Comparison of ENCODE assay signal across 8 cellular contexts in genomic region chr6:41723178-41723935, GRCh38. TPM values are rescaled to one million over a fixed set of nuclear protein-coding genes. Genes with fewer than 3 reads are reported as not detected.
DNase-seq lines count a peak whose midpoint lies in the region; ATAC-seq, FAIRE-seq and TF ChIP-seq lines count a peak whose summit lies in the region.

No MANE protein-coding gene starts in this region.

- no CpG with 5 or more reads among the region's 23 CpGs for whole genome bisulfite sequencing in trophoblast cell (ENCODE audit: extremely low coverage, insufficient coverage, insufficient read length)

- H3K27ac ChIP-seq in trophoblast cell (ENCODE audit: low read depth, low read length) = peak overlapping the region; percentile 22

- peak overlapping the region; percentile 46 for H4K91ac ChIP-seq in trophoblast cell (ENCODE audit: low read depth, low read length)

- peak overlapping the region; percentile 8 for H2AK5ac ChIP-seq in trophoblast cell (ENCODE audit: low read length)

- H2BK120ac ChIP-seq in trophoblast cell (ENCODE audit: insufficient read depth, low read length, poor library complexity) = peak overlapping the region; percentile 57

- H4K8ac ChIP-seq in trophoblast cell (ENCODE audit: low read depth, low read length) = peak overlapping the region; percentile 49

- no peaks in the 10 kb centered on the region for H3K36me3 ChIP-seq in trophoblast cell (ENCODE audit: control insufficient read depth in 1 of 2, insufficient read depth in 2 of 2, low read length in 2 of 2)

- peaks cover 28 to 30% of the 10 kb centered on the region in 2 experiments for H3K4me1 ChIP-seq in trophoblast cell (ENCODE audit: control insufficient read depth in 1 of 2, insufficient read depth in 2 of 2, low read length in 2 of 2)

- peak overlapping the region; percentile 46 for H2AFZ ChIP-seq in trophoblast cell (ENCODE audit: insufficient read depth, low read length, poor library complexity)

- no peaks in the 10 kb centered on the region for H3K27me3 ChIP-seq in trophoblast cell (ENCODE audit: insufficient read depth, low read length)

- TF ChIP-seq CTCF in D721Med (IDR thresholded peaks at IDR 0.05; ENCODE audit: insufficient read depth, missing control alignments) = no peak

- peak overlapping the region; percentile 52 for H2BK12ac ChIP-seq in trophoblast cell (ENCODE audit: low read length)

- no peak overlapping the region for H3K23ac ChIP-seq in trophoblast cell (ENCODE audit: low read length)

- no peaks in the 10 kb centered on the region for H3K9me3 ChIP-seq in trophoblast cell (ENCODE audit: insufficient read depth, low read depth, low read length)

- H4K12ac ChIP-seq in trophoblast cell (ENCODE audit: low read depth, low read length) = peak overlapping the region; percentile 19

- peak overlapping the region; percentile 41 for H2BK5ac ChIP-seq in trophoblast cell (ENCODE audit: low read depth, low read length, poor library complexity)

- ATAC-seq in GM21367 (IDR thresholded peaks at IDR 0.05; ENCODE audit: unreplicated experiment) (peak; percentile 57), HG03571 (IDR thresholded peaks at IDR 0.05; ENCODE audit: unreplicated experiment) (peak; percentile 71)

- peak overlapping the region; percentile 2 for H3K4me2 ChIP-seq in trophoblast cell (ENCODE audit: low read length)

- peaks cover 13% of the 10 kb centered on the region for H3K79me1 ChIP-seq in trophoblast cell (ENCODE audit: low read length)

- DNase-seq in D721Med (ENCODE audit: insufficient read length, low spot score) (peak; percentile 84), T1000 (lab: John Stamatoyannopoulos, UW) (peak; percentile 72), globus pallidus (ENCODE audit: low spot score) (peak; percentile 66), trophoblast cell (peak; percentile 65 to 74), NCI-H524 (lab: John Stamatoyannopoulos, UW) (no peak), NCI-H2171 treated with DMSO at 0.1 percent for 48 hours (lab: John Stamatoyannopoulos, UW) (no peak)

- H3K14ac ChIP-seq in trophoblast cell (ENCODE audit: low read length) = peak overlapping the region; percentile 57

- no peak overlapping the region for H3K4me3 ChIP-seq in trophoblast cell (ENCODE audit: low read depth, low read length)

- H3K4ac ChIP-seq in trophoblast cell (ENCODE audit: low read depth, low read length) = peak overlapping the region; percentile 3

- peak overlapping the region; percentile 54 for H3K18ac ChIP-seq in trophoblast cell (ENCODE audit: low read length)

- H3K9ac ChIP-seq in trophoblast cell (ENCODE audit: low read length) = no peak overlapping the region

- H3K79me2 ChIP-seq in trophoblast cell (ENCODE audit: control insufficient read depth, insufficient read depth, low read length, poor library complexity) = peaks cover 3% of the 10 kb centered on the region

- FAIRE-seq in D721Med (lab: Jason Lieb, UNC) = no peak

RNA-seq across cellular contexts. Expression of gene TFEB, which starts 12.1 kb away (rescaled TPM):
- 25.4 and 27.9 TPM in 2 replicates for polyA plus RNA-seq in trophoblast cell (2013)

RNA-seq across cellular contexts. Expression of gene PGC, which starts 23.8 kb away (rescaled TPM):
- 14.2 and 17.6 TPM in 2 replicates for polyA plus RNA-seq in trophoblast cell (2013)

RNA-seq across cellular contexts. Expression of gene FRS3, which starts 56.3 kb away (rescaled TPM):
- 3.6 and 4.1 TPM in 2 replicates for polyA plus RNA-seq in trophoblast cell (2013)

RNA-seq across cellular contexts. Expression of gene PRICKLE4, which starts 57.2 kb away (rescaled TPM):
- 0.29 and 0.36 TPM in 2 replicates for polyA plus RNA-seq in trophoblast cell (2013)

Comparison
In these comparisons a context has a peak if more than half of its experiments do, and no peak if none do; other contexts are left out.
1. DNase-seq: peak in D721Med (single experiment), T1000 (single experiment), globus pallidus (single experiment) and trophoblast cell (2 of 2); none in NCI-H524 (0 of 2) and NCI-H2171 treated with DMSO at 0.1 percent for 48 hours (single experiment).